1 cellular context compared by ENCODE assay signal in genomic region chr1:207752456-207753132, GRCh38.
TF ChIP-seq lines count a peak whose summit lies in the region.

No MANE protein-coding gene starts in this region.

TF ChIP-seq in K562, 482 proteins besides CTCF, POLR2A, EP300 and RAD21 (continued from another document):
- peak; percentile 38; the same call in 1 of the 2 replicates for TF ChIP-seq E2F3 (CRISPR knock-in tag; IDR thresholded peaks at IDR 0.05)
- TF ChIP-seq SREBF1 (IDR thresholded peaks at IDR 0.05; ENCODE audit: borderline replicate concordance, low read depth, low read length) = no peak
- no peak for TF ChIP-seq TAF9B (IDR thresholded peaks at IDR 0.05; ENCODE audit: partially characterized antibody)
- TF ChIP-seq BHLHE40 (IDR thresholded peaks at IDR 0.05; ENCODE audit: low read length) = no peak; the same call in 1 of the 2 replicates
- TF ChIP-seq EP400 (IDR thresholded peaks at IDR 0.05) = peak; percentile 1; the same call in 1 of the 2 replicates
- TF ChIP-seq ZNF408 (CRISPR knock-in tag; IDR thresholded peaks at IDR 0.05; ENCODE audit: low read depth) = no peak
- no peak for TF ChIP-seq EWSR1 (IDR thresholded peaks at IDR 0.05; ENCODE audit: borderline replicate concordance, low read depth, partially characterized antibody)
- no peak for TF ChIP-seq CC2D1A (IDR thresholded peaks at IDR 0.05)
- TF ChIP-seq ZNF175 (CRISPR knock-in tag; IDR thresholded peaks at IDR 0.05; ENCODE audit: low read depth) = no peak
- no peak for TF ChIP-seq ETV5 (CRISPR knock-in tag; IDR thresholded peaks at IDR 0.05; ENCODE audit: low read depth)
